ENCODE assay signal across 15 cellular contexts in genomic region chr12:4151362-4152121, GRCh38.
DNase-seq lines count a peak whose midpoint lies in the region; ATAC-seq and TF ChIP-seq lines count a peak whose summit lies in the region.
"Had no signal": no experiment of that assay in that cellular context is flagged by ENCODE, and none has a peak within 500 bp of the region (broad histone marks: within the 10 kb centered on the region; RNA-seq: fewer than 3 reads in every experiment).

No MANE protein-coding gene starts in this region.

- H3K36me3 Mint-ChIP-seq in stimulated activated naive CD8-positive, alpha-beta T cell treated with anti-CD3 and anti-CD28 coated beads, Interleukin-15, Interleukin-2, amounts not matched to agents 100 ng/mL and 50 ng/mL, for 24 hours (ENCODE audit: low read depth), result no peaks in the 10 kb centered on the region
- no peaks in the 10 kb centered on the region for H3K36me3 Mint-ChIP-seq in activated CD4-positive, alpha-beta memory T cell treated with anti-CD3 and anti-CD28 coated beads for 36 hours
- peaks cover 2% of the 10 kb centered on the region for H3K36me3 Mint-ChIP-seq in endodermal cell (ENCODE audit: low read depth)

- H3K4me3 ChIP-seq in endodermal cell (ENCODE audit: low read length), result no peak overlapping the region
- H3K4me3 ChIP-seq: cardiac muscle cell, esophagus muscularis mucosa had no signal

- CTCF ChIA-PET in activated CD4-positive, alpha-beta memory T cell treated with anti-CD3 and anti-CD28 coated beads for 36 hours (lab: Charles Lee), result interaction anchor here (0.7 to 5.0 kb wide), 5 partner anchors 8 to 125 kb away, joined by 3 to 21 read pairs (median 3); no protein-coding TSS in a partner anchor

- intact Hi-C loops in activated CD4-positive, alpha-beta memory T cell treated with anti-CD3 and anti-CD28 coated beads for 36 hours (cut with micrococcal nuclease), result no loop called here

- POLR2A ChIA-PET in activated CD4-positive, alpha-beta memory T cell treated with anti-CD3 and anti-CD28 coated beads for 36 hours (lab: Charles Lee), result interaction anchor here (0.9 to 1.7 kb wide), 5 partner anchors 10 to 120 kb away, joined by 3 to 7 read pairs (median 4); no protein-coding TSS in a partner anchor

- no peaks in the 10 kb centered on the region for H3K27me3 Mint-ChIP-seq in stimulated activated naive CD8-positive, alpha-beta T cell treated with anti-CD3 and anti-CD28 coated beads, Interleukin-15, Interleukin-2, amounts not matched to agents 100 ng/mL and 50 ng/mL, for 24 hours
- H3K27me3 Mint-ChIP-seq in activated CD4-positive, alpha-beta memory T cell treated with anti-CD3 and anti-CD28 coated beads for 36 hours, result no peaks in the 10 kb centered on the region
- peaks cover 36% of the 10 kb centered on the region for H3K27me3 Mint-ChIP-seq in endodermal cell (ENCODE audit: insufficient read depth)

- H3K9me3 ChIP-seq in endodermal cell (ENCODE audit: control insufficient read depth, low read length), result no peaks in the 10 kb centered on the region
- H3K9me3 ChIP-seq: esophagus muscularis mucosa had no signal

- H3K4me3 Mint-ChIP-seq in stimulated activated naive CD8-positive, alpha-beta T cell treated with anti-CD3 and anti-CD28 coated beads, Interleukin-15, Interleukin-2, amounts not matched to agents 100 ng/mL and 50 ng/mL, for 24 hours, result no peak overlapping the region
- no peak overlapping the region for H3K4me3 Mint-ChIP-seq in activated CD4-positive, alpha-beta memory T cell treated with anti-CD3 and anti-CD28 coated beads for 36 hours
- no peak overlapping the region for H3K4me3 Mint-ChIP-seq in endodermal cell

- ATAC-seq in stimulated activated naive CD8-positive, alpha-beta T cell treated with anti-CD3 and anti-CD28 coated beads, Interleukin-15, Interleukin-2, amounts not matched to agents 100 U/mL and 50 U/mL, for 24 hours, result no peak
- ATAC-seq: Right ventricle myocardium inferior had no signal

- TF ChIP-seq CTCF in endodermal cell (conservative IDR thresholded peaks at IDR 0.05), result peak; percentile 57

- H3K27me3 ChIP-seq in endodermal cell (ENCODE audit: control insufficient read depth, insufficient read depth, low read length, poor library complexity, severe bottlenecking), result peaks cover 2% of the 10 kb centered on the region
- H3K27me3 ChIP-seq: cardiac muscle cell had no signal

- 92 to 93% methylated on average over 3 to 4 of the region's 4 CpGs for WGBS in endodermal cell (ENCODE audit: insufficient coverage in 1 of 2, insufficient read length in 1 of 2), 2 experiments

- no peak overlapping the region for H3K27ac ChIP-seq in endodermal cell (ENCODE audit: low read depth, low read length)
- H3K27ac ChIP-seq: cardiac muscle cell, esophagus muscularis mucosa had no signal

- DNase-seq in stimulated activated naive CD8-positive, alpha-beta T cell treated with anti-CD3 and anti-CD28 coated beads, Interleukin-15, Interleukin-2, amounts not matched to agents 100 U/mL and 50 U/mL, for 24 hours, result no peak
- peak; percentile 8 for DNase-seq in activated CD4-positive, alpha-beta memory T cell treated with anti-CD3 and anti-CD28 coated beads for 36 hours
- DNase-seq in endodermal cell (peak; percentile 39), DMS153 treated with DMSO at 0.1 percent for 48 hours (lab: John Stamatoyannopoulos, UW; ENCODE audit: unreplicated experiment) (no peak), SHP77 treated with DMSO at 0.1 percent for 48 hours (lab: John Stamatoyannopoulos, UW) (no peak), NCI-H748 (lab: John Stamatoyannopoulos, UW; ENCODE audit: unreplicated experiment) (no peak)
- DNase-seq: activated CD4-positive, CD25-positive, alpha-beta regulatory T cell; amniotic stem cell; left colon; NCI-H2029 treated with DMSO at 0.1 percent for 48 hours; NCI-H446 treated with DMSO at 0.1 percent for 48 hours had no signal

- peaks cover 95% of the 10 kb centered on the region for H3K4me1 Mint-ChIP-seq in stimulated activated naive CD8-positive, alpha-beta T cell treated with anti-CD3 and anti-CD28 coated beads, Interleukin-15, Interleukin-2, amounts not matched to agents 100 ng/mL and 50 ng/mL, for 24 hours (ENCODE audit: low read depth)
- H3K4me1 Mint-ChIP-seq in activated CD4-positive, alpha-beta memory T cell treated with anti-CD3 and anti-CD28 coated beads for 36 hours (ENCODE audit: low read depth), result peaks cover 85% of the 10 kb centered on the region
- peaks cover 29% of the 10 kb centered on the region for H3K4me1 Mint-ChIP-seq in endodermal cell

- H3K9me3 Mint-ChIP-seq in stimulated activated naive CD8-positive, alpha-beta T cell treated with anti-CD3 and anti-CD28 coated beads, Interleukin-15, Interleukin-2, amounts not matched to agents 100 ng/mL and 50 ng/mL, for 24 hours, result no peaks in the 10 kb centered on the region
- H3K9me3 Mint-ChIP-seq in activated CD4-positive, alpha-beta memory T cell treated with anti-CD3 and anti-CD28 coated beads for 36 hours, result peaks cover 2% of the 10 kb centered on the region
- H3K9me3 Mint-ChIP-seq in endodermal cell, result peaks cover 10% of the 10 kb centered on the region

- H3K9ac ChIP-seq in endodermal cell (ENCODE audit: extremely low read depth, low read length, poor library complexity, severe bottlenecking), result no peak overlapping the region

- H3K4me1 ChIP-seq in endodermal cell (ENCODE audit: control insufficient read depth, insufficient read depth, low read length), result no peaks in the 10 kb centered on the region
- H3K4me1 ChIP-seq: esophagus muscularis mucosa had no signal

- no peaks in the 10 kb centered on the region for H3K36me3 ChIP-seq in endodermal cell (ENCODE audit: control insufficient read depth, insufficient read depth, low read length)
- H3K36me3 ChIP-seq: cardiac muscle cell, esophagus muscularis mucosa had no signal

- peak overlapping the region; percentile 49 for H3K27ac Mint-ChIP-seq in stimulated activated naive CD8-positive, alpha-beta T cell treated with anti-CD3 and anti-CD28 coated beads, Interleukin-15, Interleukin-2, amounts not matched to agents 100 ng/mL and 50 ng/mL, for 24 hours
- peak overlapping the region; percentile 90 for H3K27ac Mint-ChIP-seq in activated CD4-positive, alpha-beta memory T cell treated with anti-CD3 and anti-CD28 coated beads for 36 hours
- no peak overlapping the region for H3K27ac Mint-ChIP-seq in endodermal cell

Comparison
In these comparisons a context has a peak if more than half of its experiments do, and no peak if none do; other contexts are left out.
1. DNase-seq: peak in activated CD4-positive, alpha-beta memory T cell treated with anti-CD3 and anti-CD28 coated beads for 36 hours (single experiment) and endodermal cell (single experiment); none in stimulated activated naive CD8-positive, alpha-beta T cell treated with anti-CD3 and anti-CD28 coated beads, Interleukin-15, Interleukin-2, amounts not matched to agents 100 U/mL and 50 U/mL, for 24 hours (single experiment), DMS153 treated with DMSO at 0.1 percent for 48 hours (single experiment), SHP77 treated with DMSO at 0.1 percent for 48 hours (single experiment) and NCI-H748 (single experiment).